In the genomic region with DNA sequence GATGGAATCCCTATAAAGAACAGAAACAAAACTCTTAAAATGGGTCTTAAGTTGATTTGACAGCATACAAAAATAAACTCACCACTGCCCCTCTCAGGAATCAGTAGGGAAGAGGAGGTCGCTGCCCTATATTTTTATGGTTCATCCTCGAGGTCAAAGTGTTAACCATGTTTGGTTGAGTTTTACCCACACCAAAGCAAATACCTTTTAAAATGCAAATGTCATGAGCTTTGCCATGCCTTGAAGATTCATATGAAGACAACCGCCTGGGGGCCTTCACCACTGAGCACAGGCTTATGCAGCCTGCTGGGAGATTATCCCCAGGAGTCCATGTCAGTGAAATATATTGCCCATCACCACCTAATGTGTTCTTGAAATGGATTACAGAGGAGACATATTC, we compare ENCODE assay signal across 13 cellular contexts.
A peak's percentile ranks its signal among the peaks of the same experiment; 100 is the strongest.
DNase-seq lines count a peak whose midpoint lies in the region; ATAC-seq and TF ChIP-seq lines count a peak whose summit lies in the region.
"Had no signal": no experiment of that assay in that cellular context is flagged by ENCODE, and none has a peak within 500 bp of the region (broad histone marks: within the 10 kb centered on the region; RNA-seq: fewer than 3 reads in every experiment).

No MANE protein-coding gene starts in this region.

- no peak overlapping the region for H3K4me3 Mint-ChIP-seq in activated CD4-positive, alpha-beta T cell treated with anti-CD3 and anti-CD28 coated beads for 36 hours
- H3K4me3 Mint-ChIP-seq in activated CD4-positive, alpha-beta memory T cell treated with anti-CD3 and anti-CD28 coated beads, Interleukin-2, amount 10 ng/mL, durations not matched to agents 7 days and 5 days: no peak overlapping the region
- peak overlapping the region in 1 of 5 donors; percentile 9 for H3K4me3 Mint-ChIP-seq in immature natural killer cell
- H3K4me3 Mint-ChIP-seq: IgD-negative memory B cell; naive thymus-derived CD8-positive, alpha-beta T cell had no signal

- no peaks in the 10 kb centered on the region for H3K27me3 Mint-ChIP-seq in activated CD4-positive, alpha-beta T cell treated with anti-CD3 and anti-CD28 coated beads for 36 hours
- H3K27me3 Mint-ChIP-seq in activated CD4-positive, alpha-beta memory T cell treated with anti-CD3 and anti-CD28 coated beads, Interleukin-2, amount 10 ng/mL, durations not matched to agents 7 days and 5 days: no peaks in the 10 kb centered on the region
- peaks cover 0 to 2% (median 0%) of the 10 kb centered on the region in 3 donors for H3K27me3 Mint-ChIP-seq in immature natural killer cell (ENCODE audit: low read depth in 3 of 3)
- H3K27me3 Mint-ChIP-seq: IgD-negative memory B cell; naive thymus-derived CD8-positive, alpha-beta T cell had no signal

- no peak overlapping the region for H3K4me3 ChIP-seq in HEK293 (ENCODE audit: low read depth, low read length)

- peaks cover 0 to 13% of the 10 kb centered on the region in 2 experiments; a peak in 1 of 3 replicates for H3K36me3 ChIP-seq in HEK293 (ENCODE audit: control insufficient read depth in 2 of 2, insufficient read depth in 1 of 2, low read length in 2 of 2)

- POLR2A ChIA-PET in activated CD4-positive, alpha-beta T cell treated with anti-CD3 and anti-CD28 coated beads for 36 hours (lab: Charles Lee): interaction anchor here (1.3 kb wide), 1 partner anchor 16 kb away, joined by 3 read pairs; no protein-coding TSS in a partner anchor
- POLR2A ChIA-PET in HEK293 (lab: Yijun Ruan, JAX): no interaction called here
- POLR2A ChIA-PET in activated CD4-positive, alpha-beta memory T cell treated with anti-CD3 and anti-CD28 coated beads, Interleukin-2, amount 10 ng/mL, durations not matched to agents 7 days and 5 days (lab: Charles Lee): interaction anchor here (0.6 to 10.7 kb wide), 17 partner anchors 8 to 84 kb away, joined by 3 to 105 read pairs (median 4); partner anchors contain the start of gene CCR4

- peak; percentile 91 for ATAC-seq in activated CD4-positive, alpha-beta T cell treated with anti-CD3 and anti-CD28 coated beads for 36 hours
- ATAC-seq: naive thymus-derived CD8-positive, alpha-beta T cell had no signal

- peak overlapping the region; percentile 51 for H3K27ac Mint-ChIP-seq in activated CD4-positive, alpha-beta T cell treated with anti-CD3 and anti-CD28 coated beads for 36 hours
- H3K27ac Mint-ChIP-seq in activated CD4-positive, alpha-beta memory T cell treated with anti-CD3 and anti-CD28 coated beads, Interleukin-2, amount 10 ng/mL, durations not matched to agents 7 days and 5 days: peak overlapping the region; percentile 41
- peak overlapping the region in 1 of 6 donors; percentile 2 for H3K27ac Mint-ChIP-seq in immature natural killer cell

- peak; percentile 73 for DNase-seq in activated CD4-positive, alpha-beta T cell treated with anti-CD3 and anti-CD28 coated beads for 36 hours
- DNase-seq in activated CD4-positive, alpha-beta T cell treated with anti-CD3 and anti-CD28 coated beads for 1 hour: no peak
- DNase-seq in activated CD4-positive, alpha-beta memory T cell treated with anti-CD3 and anti-CD28 coated beads, Interleukin-2, amount 10 ng/mL, durations not matched to agents 7 days and 5 days: peak; percentile 72
- peak; percentile 38 to 41 (median 39) for DNase-seq in immature natural killer cell
- DNase-seq in cerebellum (ENCODE audit: low spot score): no peak
- no peak for DNase-seq in 8988T
- no peak for DNase-seq in globus pallidus (ENCODE audit: low spot score)
- DNase-seq: DMS79; naive thymus-derived CD8-positive, alpha-beta T cell; NCI-H446; SK-N-SH had no signal

- no peaks in the 10 kb centered on the region for H3K9me3 ChIP-seq in HEK293 (ENCODE audit: control insufficient read depth, insufficient read depth, low read depth, low read length)
- H3K9me3 ChIP-seq: SK-N-SH had no signal

- CTCF ChIA-PET in activated CD4-positive, alpha-beta T cell treated with anti-CD3 and anti-CD28 coated beads for 36 hours (lab: Charles Lee): interaction anchor here (0.6 to 3.0 kb wide), 14 partner anchors 14 to 784 kb away, joined by 3 to 22 read pairs (median 4); no protein-coding TSS in a partner anchor
- CTCF ChIA-PET in HEK293 (lab: Yijun Ruan, JAX): no interaction called here
- CTCF ChIA-PET in activated CD4-positive, alpha-beta memory T cell treated with anti-CD3 and anti-CD28 coated beads, Interleukin-2, amount 10 ng/mL, durations not matched to agents 7 days and 5 days (lab: Charles Lee): interaction anchor here (0.8 to 8.5 kb wide), 23 partner anchors 9 to 342 kb away, joined by 3 to 105 read pairs (median 4); partner anchors contain the start of gene CCR4

- intact Hi-C loops in activated CD4-positive, alpha-beta T cell treated with anti-CD3 and anti-CD28 coated beads for 36 hours (cut with DNase I, micrococcal nuclease): loop anchor here (1.0 to 2.0 kb wide), 6 partner anchors 15 to 84 kb away; no protein-coding TSS in a partner anchor

- H3K4me1 ChIP-seq in HEK293 (ENCODE audit: control insufficient read depth, insufficient read depth, low read length): no peaks in the 10 kb centered on the region

- peaks cover 31% of the 10 kb centered on the region for H3K4me1 Mint-ChIP-seq in activated CD4-positive, alpha-beta T cell treated with anti-CD3 and anti-CD28 coated beads for 36 hours
- peaks cover 31% of the 10 kb centered on the region for H3K4me1 Mint-ChIP-seq in activated CD4-positive, alpha-beta memory T cell treated with anti-CD3 and anti-CD28 coated beads, Interleukin-2, amount 10 ng/mL, durations not matched to agents 7 days and 5 days
- H3K4me1 Mint-ChIP-seq in immature natural killer cell: peaks cover 13 to 21% of the 10 kb centered on the region in 2 donors

- TF ChIP-seq CTCF in HEK293 (tag by site-specific recombination; IDR thresholded peaks at IDR 0.05): no peak

- peaks cover 2% of the 10 kb centered on the region for H3K9me3 Mint-ChIP-seq in activated CD4-positive, alpha-beta T cell treated with anti-CD3 and anti-CD28 coated beads for 36 hours (ENCODE audit: low read depth)
- H3K9me3 Mint-ChIP-seq in activated CD4-positive, alpha-beta memory T cell treated with anti-CD3 and anti-CD28 coated beads, Interleukin-2, amount 10 ng/mL, durations not matched to agents 7 days and 5 days: no peaks in the 10 kb centered on the region
- no peaks in the 10 kb centered on the region for H3K9me3 Mint-ChIP-seq in immature natural killer cell
- H3K9me3 Mint-ChIP-seq: naive thymus-derived CD8-positive, alpha-beta T cell had no signal

- H3K36me3 Mint-ChIP-seq in activated CD4-positive, alpha-beta T cell treated with anti-CD3 and anti-CD28 coated beads for 36 hours (ENCODE audit: low read depth): peaks cover 30% of the 10 kb centered on the region
- peaks cover 32% of the 10 kb centered on the region for H3K36me3 Mint-ChIP-seq in activated CD4-positive, alpha-beta memory T cell treated with anti-CD3 and anti-CD28 coated beads, Interleukin-2, amount 10 ng/mL, durations not matched to agents 7 days and 5 days (ENCODE audit: low read depth)
- H3K36me3 Mint-ChIP-seq in immature natural killer cell: peaks cover 21 to 51% (median 40%) of the 10 kb centered on the region in 3 donors

- H3K27ac ChIP-seq in HEK293 (ENCODE audit: extremely low read depth, low read depth, low read length): no peak overlapping the region

TF ChIP-seq in HEK293, 187 proteins besides CTCF, POLR2A, EP300 and RAD21:
- TF ChIP-seq ZIC2 (tag by site-specific recombination; IDR thresholded peaks at IDR 0.05): peak; percentile 68
- TF ChIP-seq OVOL3 (tag by site-specific recombination; IDR thresholded peaks at IDR 0.05): no peak
TF ChIP-seq in HEK293: peak in this region for 1.

Comparison
In these comparisons a context has a peak if more than half of its experiments do, and no peak if none do; other contexts are left out.
1. DNase-seq: peak in activated CD4-positive, alpha-beta T cell treated with anti-CD3 and anti-CD28 coated beads for 36 hours (single experiment), activated CD4-positive, alpha-beta memory T cell treated with anti-CD3 and anti-CD28 coated beads, Interleukin-2, amount 10 ng/mL, durations not matched to agents 7 days and 5 days (single experiment) and immature natural killer cell (3 of 3); none in activated CD4-positive, alpha-beta T cell treated with anti-CD3 and anti-CD28 coated beads for 1 hour (single experiment), cerebellum (single experiment), 8988T (single experiment) and globus pallidus (single experiment).